In the genomic region with DNA sequence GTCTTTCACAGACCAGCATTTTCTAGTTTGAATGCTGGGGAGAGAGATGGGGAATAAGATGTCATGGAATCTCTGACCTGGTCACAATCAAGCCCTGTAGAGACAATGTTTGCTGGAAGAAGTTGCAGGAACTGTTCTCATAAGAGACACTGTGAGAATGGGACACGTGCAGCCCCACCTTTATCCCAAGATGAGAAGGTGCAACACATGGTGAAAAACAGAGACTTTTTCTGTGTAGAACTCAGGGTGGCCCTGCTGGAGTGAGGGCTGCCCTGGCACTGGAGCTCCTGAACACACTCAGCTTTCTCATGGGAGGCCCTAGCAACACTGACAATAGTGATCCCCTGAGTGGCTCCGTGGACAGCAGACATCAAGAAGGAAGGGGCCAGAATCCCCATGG, we compare ENCODE assay signal across 27 cellular contexts.
"Had no signal": no experiment of that assay in that cellular context is flagged by ENCODE, and none has a peak within 500 bp of the region (broad histone marks: within the 10 kb centered on the region; RNA-seq: fewer than 3 reads in every experiment).

No MANE protein-coding gene starts in this region.

- H3K4me3 ChIP-seq: breast epithelium, colonic mucosa, dorsolateral prefrontal cortex, left ventricle myocardium inferior, right atrium auricular region, suprapubic skin, tibial nerve, uterus had no signal

- H3K4me1 ChIP-seq: breast epithelium, suprapubic skin, uterus had no signal

- H3K36me3 ChIP-seq: breast epithelium, colonic mucosa, left ventricle myocardium inferior, right atrium auricular region, suprapubic skin, tibial nerve, uterus had no signal

- ATAC-seq: activated CD4-positive, alpha-beta T cell treated with anti-CD3 and anti-CD28 coated beads for 36 hours; activated T-cell treated with anti-CD3 and anti-CD28 coated beads, Interleukin-2, amount 50 U/mL, for 4 hours; effector memory CD8-positive, alpha-beta T cell; esophagus mucosa; natural killer cell treated with Interleukin-12 subunit alpha and Interleukin-12 subunit beta and Interleukin-15 and Interleukin-18, amount 100 ng/mL, for 72 hours; stimulated activated effector memory CD8-positive, alpha-beta T cell treated with anti-CD3 and anti-CD28 coated beads, Interleukin-12 subunit alpha, Interleukin-12 subunit beta, amount 100 ng/mL, for 72 hours; stimulated activated naive CD8-positive, alpha-beta T cell treated with anti-CD3 and anti-CD28 coated beads, Interleukin-15, amount 100 ng/mL, for 72 hours had no signal

- FAIRE-seq: endothelial cell of umbilical vein, frontal cortex had no signal

- H3K27ac ChIP-seq: breast epithelium, colonic mucosa, left ventricle myocardium inferior, right atrium auricular region, suprapubic skin, tibial nerve had no signal

- DNase-seq: activated B cell treated with CpG ODN at 0.5 μM for 24 hours; activated CD4-positive, alpha-beta T cell treated with anti-CD3 and anti-CD28 coated beads for 36 hours; activated CD4-positive, alpha-beta T cell treated with anti-CD3 and anti-CD28 coated beads, Interleukin-2, amount 50 U/mL, for 4 hours; activated CD8-positive, alpha-beta memory T cell treated with anti-CD3 and anti-CD28 coated beads, Interleukin-2, amount 50 U/mL, for 48 hours; activated naive CD4-positive, alpha-beta T cell treated with Interleukin-2 at 50 U/mL for 16 hours; activated naive CD8-positive, alpha-beta T cell treated with anti-CD3 and anti-CD28 coated beads for 36 hours; activated T-cell treated with anti-CD3 and anti-CD28 coated beads, Interleukin-2, amount 50 U/mL, for 4 hours; colonic mucosa; dorsolateral prefrontal cortex; effector memory CD8-positive, alpha-beta T cell; hippocampal formation; left ventricle myocardium inferior; mammary epithelial cell; occipital lobe; stimulated activated CD4-positive, alpha-beta T cell treated with anti-CD3 and anti-CD28 coated beads, Interleukin-2, amount 100 ng/mL, for 24 hours; stimulated activated naive CD8-positive, alpha-beta T cell treated with anti-CD3 and anti-CD28 coated beads, Interleukin-15, amount 100 ng/mL, for 72 hours; T1000; uterus had no signal

- H3K9me3 ChIP-seq: breast epithelium, colonic mucosa, left ventricle myocardium inferior, right atrium auricular region, suprapubic skin, tibial nerve, uterus had no signal

- H3K27me3 ChIP-seq: breast epithelium, colonic mucosa, dorsolateral prefrontal cortex, right atrium auricular region, suprapubic skin, tibial nerve, uterus had no signal
